ENCODE assay signal across 1 cellular context in the genomic region with DNA sequence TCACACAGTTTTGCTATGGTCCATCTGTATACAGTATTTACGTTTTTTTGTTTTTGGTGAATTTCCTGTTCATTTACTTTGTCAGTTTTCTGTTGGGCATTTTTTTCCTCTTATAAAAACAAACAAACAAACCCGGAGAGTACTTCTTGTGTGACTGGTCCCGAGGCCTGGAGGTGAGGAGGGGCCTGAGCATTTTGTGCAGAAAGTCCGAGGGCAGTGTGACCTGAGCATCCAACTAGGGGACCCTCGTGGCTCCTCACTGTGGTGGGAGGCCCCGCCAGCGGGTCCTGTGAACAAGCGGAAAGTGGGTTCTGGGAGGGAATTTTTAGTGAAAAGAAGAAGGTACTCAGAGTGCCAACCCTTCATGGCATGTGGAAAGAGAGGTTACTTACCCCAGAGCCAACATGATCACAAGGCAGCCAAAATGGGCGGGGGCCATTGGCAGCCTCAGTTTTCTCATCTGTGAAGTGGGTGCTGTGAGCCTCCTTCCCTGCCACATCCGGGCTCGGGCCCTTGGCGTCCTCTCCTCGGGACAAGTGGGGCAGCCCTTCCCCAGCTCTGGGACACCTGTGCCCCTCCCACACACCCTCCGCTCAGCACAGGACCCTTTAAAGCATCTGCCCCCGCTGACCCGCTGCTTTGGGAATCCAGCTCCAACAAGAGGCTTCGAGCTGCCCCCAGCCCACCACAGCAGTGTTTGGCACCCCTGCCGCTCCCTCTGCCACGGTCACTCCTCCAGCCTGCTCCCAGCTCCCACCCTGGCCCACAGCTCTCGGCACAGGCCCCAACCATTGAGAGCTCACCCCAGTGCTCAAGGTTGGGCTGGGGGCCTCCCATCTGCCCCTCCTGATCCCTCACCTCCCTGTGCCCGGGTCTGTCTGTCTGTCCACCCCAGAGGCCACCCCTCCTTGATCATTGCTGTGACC.
TF ChIP-seq lines count a peak whose summit lies in the region.

No MANE protein-coding gene starts in this region.

TF ChIP-seq in H1, 55 proteins besides CTCF, POLR2A, EP300 and RAD21:
- TF ChIP-seq, protein P1, sequence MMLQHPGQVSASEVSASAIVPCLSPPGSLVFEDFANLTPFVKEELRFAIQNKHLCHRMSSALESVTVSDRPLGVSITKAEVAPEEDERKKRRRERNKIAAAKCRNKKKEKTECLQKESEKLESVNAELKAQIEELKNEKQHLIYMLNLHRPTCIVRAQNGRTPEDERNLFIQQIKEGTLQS (IDR thresholded peaks at IDR 0.05; ENCODE audit: insufficient read depth, low read depth, low read length) = no peak
- TF ChIP-seq KDM1A (IDR thresholded peaks at IDR 0.05; ENCODE audit: borderline replicate concordance, low read length) = peak; percentile 73; the same call in 1 of the 2 replicates
